Comparison of ENCODE assay signal across 15 cellular contexts in the genomic region with DNA sequence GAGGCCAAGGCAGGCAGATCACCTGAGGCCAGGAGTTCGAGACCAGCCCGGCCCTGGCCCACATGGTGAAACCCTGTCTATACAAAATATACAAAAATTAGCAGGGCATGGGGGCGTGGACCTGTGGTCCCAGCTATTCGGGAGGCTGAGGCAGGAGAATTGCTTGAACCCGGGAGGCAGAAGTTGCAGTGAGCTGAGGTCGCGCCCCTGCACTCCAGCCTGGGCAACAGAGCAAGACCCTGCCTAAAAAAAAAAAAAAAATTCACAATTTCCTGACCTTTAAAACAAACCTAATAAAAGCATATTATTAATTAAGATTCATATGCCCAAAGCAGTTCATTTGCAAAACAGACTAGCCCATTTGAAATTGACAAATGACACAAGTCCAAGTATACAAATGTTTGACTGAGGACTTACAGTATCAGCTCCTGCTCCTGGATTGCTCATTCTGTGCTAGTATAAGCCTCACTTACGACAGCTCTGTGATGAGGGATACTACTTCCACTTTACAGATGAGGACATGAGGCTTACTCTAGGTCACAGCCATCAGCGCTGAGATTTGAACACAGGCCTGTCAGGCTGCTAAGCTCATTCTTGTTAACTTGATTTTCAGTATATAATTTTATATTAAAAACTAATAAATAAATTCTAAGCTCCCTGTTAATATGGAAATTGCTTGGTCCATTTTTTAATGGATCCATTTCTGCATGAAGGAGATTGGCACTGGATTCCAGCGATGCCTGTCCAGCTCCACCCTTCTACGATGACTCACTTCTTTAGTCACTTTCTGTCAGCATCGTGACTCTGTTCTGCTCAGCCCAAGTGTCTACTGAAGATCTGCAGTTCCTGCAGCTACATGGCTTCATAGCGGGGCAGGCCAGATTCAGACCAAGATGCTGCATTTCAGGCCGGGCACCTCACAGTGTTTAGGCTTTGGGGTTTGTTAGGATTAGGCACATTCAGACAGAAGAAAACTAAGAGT.
DNase-seq lines count a peak whose midpoint lies in the region; ATAC-seq, FAIRE-seq and TF ChIP-seq lines count a peak whose summit lies in the region.
"Had no signal": no experiment of that assay in that cellular context is flagged by ENCODE, and none has a peak within 500 bp of the region (broad histone marks: within the 10 kb centered on the region; RNA-seq: fewer than 3 reads in every experiment).

No MANE protein-coding gene starts in this region.

- H3K36me3 ChIP-seq in astrocyte (ENCODE audit: insufficient read depth, low read length): peaks cover 15% of the 10 kb centered on the region

- H3K4me3 ChIP-seq in astrocyte (ENCODE audit: insufficient read depth, low read depth, low read length): no peak overlapping the region
- H3K4me3 ChIP-seq: thoracic aorta had no signal

- H3K27ac Mint-ChIP-seq in astrocyte (ENCODE audit: unreplicated experiment): no peak overlapping the region
- H3K27ac Mint-ChIP-seq: naive B cell had no signal

- DNase-seq in ACHN (peak; percentile 80), HK-2 (ENCODE audit: unreplicated experiment) (peak; percentile 22), astrocyte (ENCODE audit: low read depth) (peak; percentile 63), left ventricle myocardium superior (no peak)
- DNase-seq in stimulated activated CD4-positive, alpha-beta T cell treated with anti-CD3 and anti-CD28 coated beads, Interleukin-12 subunit alpha, Interleukin-12 subunit beta, amount 100 ng/mL, for 4 hours: no peak
- no peak for DNase-seq in activated effector memory CD4-positive, alpha-beta T cell treated with Interleukin-2 at 50 U/mL for 16 hours
- no peak for DNase-seq in activated CD8-positive, alpha-beta memory T cell treated with anti-CD3 and anti-CD28 coated beads, Interleukin-2, amount 50 U/mL, for 4 hours
- no peak for DNase-seq in stimulated activated naive CD4-positive, alpha-beta T cell treated with Interleukin-2 at 50 U/mL for 16 hours (lab: John Stamatoyannopoulos, UW)
- DNase-seq: activated CD4-positive, alpha-beta T cell treated with anti-CD3 and anti-CD28 coated beads, Interleukin-2, amount 50 U/mL, for 1 hour; naive B cell; NCI-H2029; SHP77 treated with DMSO at 0.1 percent for 48 hours had no signal

- H3K9me3 ChIP-seq in astrocyte (ENCODE audit: insufficient read depth, low read depth, low read length): no peaks in the 10 kb centered on the region
- H3K9me3 ChIP-seq: thoracic aorta had no signal

- no peaks in the 10 kb centered on the region for H3K79me2 ChIP-seq in astrocyte (ENCODE audit: insufficient read depth, low read length)

- H3K4me1 ChIP-seq in astrocyte (ENCODE audit: insufficient read depth, low read length): peaks cover 4% of the 10 kb centered on the region

- no peak for TF ChIP-seq CTCF in astrocyte (IDR thresholded peaks at IDR 0.05; ENCODE audit: insufficient read depth, low read depth, low read length)

- H3K27me3 Mint-ChIP-seq in astrocyte (ENCODE audit: low read depth, unreplicated experiment): no peaks in the 10 kb centered on the region
- H3K27me3 Mint-ChIP-seq: naive B cell had no signal

- no peaks in the 10 kb centered on the region for H3K9me3 Mint-ChIP-seq in astrocyte (ENCODE audit: unreplicated experiment)
- H3K9me3 Mint-ChIP-seq: naive B cell had no signal

- H3K27me3 ChIP-seq in astrocyte (ENCODE audit: insufficient read depth, low read length): no peaks in the 10 kb centered on the region

- no peak overlapping the region for H3K27ac ChIP-seq in astrocyte (ENCODE audit: low read depth, low read length)
- H3K27ac ChIP-seq: C4-2B, thoracic aorta had no signal

- ATAC-seq in left ventricle myocardium superior: peak; percentile 70

- no peak overlapping the region for H3K9ac ChIP-seq in astrocyte (ENCODE audit: low read length)

- peaks cover 6% of the 10 kb centered on the region for H3K4me1 Mint-ChIP-seq in astrocyte (ENCODE audit: low read depth, unreplicated experiment)
- H3K4me1 Mint-ChIP-seq: naive B cell had no signal

- in situ Hi-C loops in ACHN (cut with HindIII; ENCODE audit: low pct_ligation_motif_present, low pct_unique_long_range_greater_than_20kb, low sequenced_read_pairs): no loop called here

- peaks cover 15% of the 10 kb centered on the region for H3K36me3 Mint-ChIP-seq in astrocyte (ENCODE audit: low read depth, unreplicated experiment)

- peaks cover 4% of the 10 kb centered on the region for H4K20me1 ChIP-seq in astrocyte (ENCODE audit: insufficient read depth, low read length)

- no peak overlapping the region for H3K4me3 Mint-ChIP-seq in astrocyte (ENCODE audit: unreplicated experiment)
- H3K4me3 Mint-ChIP-seq: naive B cell had no signal

- H3K4me2 ChIP-seq in astrocyte (ENCODE audit: low read length): no peak overlapping the region

- intact Hi-C loops in left ventricle myocardium superior (cut with micrococcal nuclease): no loop called here

- no peak for FAIRE-seq in astrocyte (lab: Jason Lieb, UNC)
- FAIRE-seq: GM12891 had no signal

- no peak overlapping the region for H2AFZ ChIP-seq in astrocyte (ENCODE audit: low read depth, low read length)

Comparison
In these comparisons a context has a peak if more than half of its experiments do, and no peak if none do; other contexts are left out.
1. DNase-seq: peak in ACHN (single experiment), HK-2 (single experiment) and astrocyte (single experiment); none in left ventricle myocardium superior (single experiment), stimulated activated CD4-positive, alpha-beta T cell treated with anti-CD3 and anti-CD28 coated beads, Interleukin-12 subunit alpha, Interleukin-12 subunit beta, amount 100 ng/mL, for 4 hours (single experiment), activated effector memory CD4-positive, alpha-beta T cell treated with Interleukin-2 at 50 U/mL for 16 hours (single experiment), activated CD8-positive, alpha-beta memory T cell treated with anti-CD3 and anti-CD28 coated beads, Interleukin-2, amount 50 U/mL, for 4 hours (single experiment) and stimulated activated naive CD4-positive, alpha-beta T cell treated with Interleukin-2 at 50 U/mL for 16 hours (single experiment).